ENCODE assay signal across 31 cellular contexts in the genomic region with DNA sequence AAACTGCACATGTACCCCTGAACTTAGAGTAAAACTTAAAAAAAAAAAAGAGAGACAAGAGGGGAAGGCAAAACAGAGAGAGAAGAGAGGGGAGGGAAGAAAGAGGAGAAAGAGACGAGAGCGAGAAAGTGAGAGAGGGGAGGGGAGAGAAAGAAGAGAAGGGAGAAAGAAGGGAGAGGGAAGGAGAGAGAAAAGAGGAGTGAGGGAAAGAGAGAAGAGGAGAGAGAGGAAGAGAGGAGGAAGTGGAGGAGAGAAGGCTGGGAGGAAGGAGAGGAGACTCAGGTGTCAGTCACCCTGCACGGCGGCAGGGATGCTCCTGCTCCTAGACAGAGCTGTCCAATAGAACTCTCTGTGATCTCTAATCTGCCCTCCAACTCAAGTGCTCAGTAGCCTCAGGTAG.
"Had no signal": no experiment of that assay in that cellular context is flagged by ENCODE, and none has a peak within 500 bp of the region (broad histone marks: within the 10 kb centered on the region; RNA-seq: fewer than 3 reads in every experiment).

No MANE protein-coding gene starts in this region.

- H3K4me1 ChIP-seq: adrenal gland, body of pancreas, breast epithelium, colonic mucosa had no signal

- H3K4me3 ChIP-seq: adrenal gland, body of pancreas, breast epithelium, cardiac muscle cell, colonic mucosa, esophagus squamous epithelium, gastroesophageal sphincter, heart right ventricle had no signal

- H3K9me3 ChIP-seq: adrenal gland, body of pancreas, breast epithelium, colonic mucosa, esophagus squamous epithelium, gastroesophageal sphincter, heart right ventricle had no signal

- DNase-seq: activated CD4-positive, alpha-beta memory T cell treated with anti-CD3 and anti-CD28 coated beads for 36 hours; activated CD4-positive, alpha-beta T cell treated with anti-CD3 and anti-CD28 coated beads for 36 hours; activated CD4-positive, alpha-beta T cell treated with anti-CD3 and anti-CD28 coated beads, Interleukin-2, amount 10 ng/mL, durations not matched to agents 24 days and 14 days; activated CD4-positive, CD25-positive, alpha-beta regulatory T cell; activated CD4-positive, CD25-positive, alpha-beta regulatory T cell treated with anti-CD3 and anti-CD28 coated beads, Interleukin-2, amount 50 U/mL, for 72 hours; activated CD8-positive, alpha-beta memory T cell treated with anti-CD3 and anti-CD28 coated beads, Interleukin-2, amount 10 ng/mL, durations not matched to agents 7 days and 5 days; activated CD8-positive, alpha-beta memory T cell treated with anti-CD3 and anti-CD28 coated beads, Interleukin-2, amount 50 U/mL, for 4 hours; activated CD8-positive, alpha-beta T cell treated with anti-CD3 and anti-CD28 coated beads, Interleukin-2, amount 10 ng/mL, durations not matched to agents 7 days and 5 days; activated effector memory CD4-positive, alpha-beta T cell treated with anti-CD3 and anti-CD28 coated beads, Interleukin-2, amount 50 U/mL, for 16 hours; activated naive CD4-positive, alpha-beta T cell; activated naive CD4-positive, alpha-beta T cell treated with anti-CD3 and anti-CD28 coated beads, Interleukin-2, amount 10 ng/mL, durations not matched to agents 7 days and 5 days; activated naive CD8-positive, alpha-beta T cell treated with anti-CD3 and anti-CD28 coated beads for 36 hours; activated naive CD8-positive, alpha-beta T cell treated with anti-CD3 and anti-CD28 coated beads, Interleukin-2, amount 50 U/mL, for 24 hours; activated T-cell treated with anti-CD3 and anti-CD28 coated beads, Interleukin-2, amount 50 U/mL, for 1 hour; activated T-cell treated with anti-CD3 and anti-CD28 coated beads, Interleukin-2, amount 50 U/mL, for 48 hours; adrenal gland; amygdala; aorta; body of pancreas; central memory CD4-positive, alpha-beta T cell; cerebellar nuclear complex; colonic mucosa; effector CD8-positive, alpha-beta T cell; esophagus squamous epithelium; foreskin melanocyte; heart right ventricle; T-helper 2 cell had no signal

- H3K36me3 ChIP-seq: adrenal gland, breast epithelium, cardiac muscle cell, colonic mucosa, esophagus squamous epithelium, gastroesophageal sphincter, heart right ventricle had no signal

- H3K27ac ChIP-seq: adrenal gland, body of pancreas, breast epithelium, cardiac muscle cell, colonic mucosa, epithelial cell of prostate, esophagus squamous epithelium, gastroesophageal sphincter, heart right ventricle had no signal
